ENCODE assay signal across 9 cellular contexts in genomic region chr2:98026927-98027522, GRCh38. TPM values are rescaled to one million over a fixed set of nuclear protein-coding genes. Genes with fewer than 3 reads are reported as not detected.
DNase-seq lines count a peak whose midpoint lies in the region; ATAC-seq and TF ChIP-seq lines count a peak whose summit lies in the region.
"Had no signal": no experiment of that assay in that cellular context is flagged by ENCODE, and none has a peak within 500 bp of the region (broad histone marks: within the 10 kb centered on the region; RNA-seq: fewer than 3 reads in every experiment).

No MANE protein-coding gene starts in this region.

- H3K27ac ChIP-seq in Peyer's patch = peak overlapping the region in 1 of 4 donors; percentile 74

- H3K27ac Mint-ChIP-seq in endothelial cell (ENCODE audit: unreplicated experiment) = no peak overlapping the region

- H3K4me3 Mint-ChIP-seq in endothelial cell (ENCODE audit: unreplicated experiment) = no peak overlapping the region

- peaks cover 4% of the 10 kb centered on the region for H3K36me3 Mint-ChIP-seq in endothelial cell (ENCODE audit: low read depth, unreplicated experiment)

- no peak overlapping the region for H3K4me3 ChIP-seq in Peyer's patch

- peaks cover 0 to 14% (median 10%) of the 10 kb centered on the region in 4 donors for H3K4me1 ChIP-seq in Peyer's patch

- ATAC-seq in GM18868 (IDR thresholded peaks at IDR 0.05; ENCODE audit: unreplicated experiment) (peak; percentile 84), HG02588 (IDR thresholded peaks at IDR 0.05; ENCODE audit: unreplicated experiment) (peak; percentile 87)

- H3K27me3 ChIP-seq in Peyer's patch = no peaks in the 10 kb centered on the region

- peak; percentile 100 for DNase-seq in MV-4-11 (lab: John Stamatoyannopoulos, UW)
- DNase-seq in medulla oblongata (ENCODE audit: extremely low spot score) = peak; percentile 87
- no peak for DNase-seq in NCI-H1092 treated with DMSO at 0.1 percent for 48 hours (lab: John Stamatoyannopoulos, UW)
- DNase-seq in Peyer's patch = no peak
- no peak for DNase-seq in endothelial cell (ENCODE audit: low spot score)
- no peak for DNase-seq in NCI-H1417 (lab: John Stamatoyannopoulos, UW)

- TF ChIP-seq CTCF in Peyer's patch (IDR thresholded peaks at IDR 0.05) (no peak), endothelial cell (IDR thresholded peaks at IDR 0.05; ENCODE audit: unreplicated experiment) (no peak)

- no peaks in the 10 kb centered on the region for H3K9me3 ChIP-seq in Peyer's patch

- TF ChIP-seq POLR2A in Peyer's patch (IDR thresholded peaks at IDR 0.05) = no peak

- peaks cover 3% of the 10 kb centered on the region for H3K27me3 Mint-ChIP-seq in endothelial cell (ENCODE audit: unreplicated experiment)

- H3K4me1 Mint-ChIP-seq in endothelial cell (ENCODE audit: unreplicated experiment) = no peaks in the 10 kb centered on the region

- no peaks in the 10 kb centered on the region for H3K9me3 Mint-ChIP-seq in endothelial cell (ENCODE audit: unreplicated experiment)

- no peaks in the 10 kb centered on the region for H3K36me3 ChIP-seq in Peyer's patch

RNA-seq across cellular contexts. Expression of gene TMEM131, which starts 31.3 kb away (rescaled TPM):
- total RNA-seq in Peyer's patch (10 to 100 TPM; 64.6 to 86.3 (median 74.5) TPM), endothelial cell (ENCODE audit: unreplicated experiment) (31.7 TPM)

RNA-seq across cellular contexts. Expression of gene VWA3B, which starts 59.9 kb away (rescaled TPM):
- total RNA-seq in Peyer's patch = under 1 TPM in 1 of 4 donors, not detected in 3; 0.27 TPM
- total RNA-seq in endothelial cell (ENCODE audit: unreplicated experiment) = not detected
- total RNA-seq: M059J had no signal

Comparison
In these comparisons a context has a peak if more than half of its experiments do, and no peak if none do; other contexts are left out.
1. DNase-seq: peak in MV-4-11 (single experiment) and medulla oblongata (single experiment); none in NCI-H1092 treated with DMSO at 0.1 percent for 48 hours (single experiment), Peyer's patch (0 of 3), endothelial cell (single experiment) and NCI-H1417 (0 of 3).